6 cellular contexts compared by ENCODE assay signal in the genomic region with DNA sequence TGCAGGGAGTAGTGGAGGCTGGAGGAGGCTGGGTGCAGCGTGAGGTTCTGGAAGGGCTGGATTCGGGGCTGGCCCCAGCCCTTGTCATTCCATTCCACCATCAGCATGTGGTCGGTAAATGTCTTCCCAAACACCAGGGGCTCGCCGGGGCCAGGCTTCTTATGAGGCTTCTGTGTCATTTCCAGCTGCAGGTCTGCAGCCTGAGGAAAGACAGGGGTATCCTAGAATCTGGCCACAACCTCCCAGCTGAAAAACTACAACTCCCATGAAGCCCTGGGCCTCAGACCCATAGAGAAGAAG.
A peak's percentile ranks its signal among the peaks of the same experiment; 100 is the strongest.
DNase-seq lines count a peak whose midpoint lies in the region; ATAC-seq and TF ChIP-seq lines count a peak whose summit lies in the region.

No MANE protein-coding gene starts in this region.

- CTCF ChIA-PET in RWPE1 (lab: Yijun Ruan, JAX) = interaction anchor here (0.6 to 2.9 kb wide), 4 partner anchors 10 to 18 kb away, joined by 3 to 8 read pairs (median 4); no protein-coding TSS in a partner anchor

- DNase-seq in EL = peak; percentile 57
- DNase-seq in RWPE1 (ENCODE audit: low spot score) = peak; percentile 41
- peak; percentile 79 for DNase-seq in iPS-NIHi7 (ENCODE audit: extremely low spot score)
- DNase-seq in DMS79 (lab: John Stamatoyannopoulos, UW) = no peak
- DNase-seq in Kasumi-1 (lab: John Stamatoyannopoulos, UW) = no peak

- POLR2A ChIA-PET in RWPE1 (lab: Yijun Ruan, JAX; ENCODE audit: low non-redundant PET) = no interaction called here

- no peak for ATAC-seq in GM18870 (IDR thresholded peaks at IDR 0.05; ENCODE audit: unreplicated experiment)

- TF ChIP-seq CTCF in RWPE1 (conservative IDR thresholded peaks at IDR 0.05; ENCODE audit: low read depth) = no peak

- peak overlapping the region; percentile 89 for H3K27ac ChIP-seq in RWPE1

Comparison
In these comparisons a context has a peak if more than half of its experiments do, and no peak if none do; other contexts are left out.
1. DNase-seq: peak in EL (single experiment), RWPE1 (single experiment) and iPS-NIHi7 (single experiment); none in DMS79 (single experiment) and Kasumi-1 (0 of 2).